14 cellular contexts compared by ENCODE assay signal in the genomic region with DNA sequence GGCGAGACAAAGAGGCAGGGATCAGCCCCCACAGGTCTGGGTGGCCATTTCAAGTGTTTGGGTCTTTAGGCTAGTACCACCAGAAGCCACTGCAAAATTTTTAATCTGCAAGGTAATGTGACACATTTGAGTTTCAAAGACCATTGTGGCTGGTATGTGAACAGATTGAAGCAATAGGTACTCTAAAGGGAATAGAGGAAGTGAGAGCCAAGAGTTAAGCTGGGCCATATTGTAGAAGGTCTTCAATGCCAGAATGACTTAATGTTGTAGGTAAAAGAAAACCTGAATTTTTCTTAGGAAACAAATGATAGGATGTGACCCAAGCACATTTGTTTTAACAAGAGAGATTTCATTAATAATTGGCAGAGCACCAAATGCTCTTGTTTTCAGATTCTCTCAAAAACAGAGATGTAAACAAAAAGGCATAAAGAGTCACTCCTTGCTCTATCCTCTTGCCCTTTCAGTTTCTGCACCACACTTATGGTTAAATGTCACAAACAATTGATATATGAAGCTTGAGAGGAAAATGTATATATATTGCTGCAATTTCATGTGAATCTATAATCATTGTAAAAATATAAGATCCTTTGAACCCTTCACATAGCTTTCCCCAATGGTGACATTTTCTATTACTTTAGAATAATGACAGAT.
A peak's percentile ranks its signal among the peaks of the same experiment; 100 is the strongest.
DNase-seq lines count a peak whose midpoint lies in the region; ATAC-seq and TF ChIP-seq lines count a peak whose summit lies in the region.
"Had no signal": no experiment of that assay in that cellular context is flagged by ENCODE, and none has a peak within 500 bp of the region (broad histone marks: within the 10 kb centered on the region; RNA-seq: fewer than 3 reads in every experiment).

No MANE protein-coding gene starts in this region.

- H3K4me3 ChIP-seq in upper lobe of left lung = no peak overlapping the region
- H3K4me3 ChIP-seq: coronary artery, pancreas had no signal

- ATAC-seq in GM18498 (IDR thresholded peaks at IDR 0.05; ENCODE audit: unreplicated experiment) = peak; percentile 89
- ATAC-seq in GM19372 (IDR thresholded peaks at IDR 0.05; ENCODE audit: low read depth, unreplicated experiment) = peak; percentile 56
- peak; percentile 83 for ATAC-seq in HG02852 (IDR thresholded peaks at IDR 0.05; ENCODE audit: unreplicated experiment)
- peak; percentile 71 for ATAC-seq in HG03469 (IDR thresholded peaks at IDR 0.05; ENCODE audit: unreplicated experiment)
- ATAC-seq in upper lobe of left lung (ENCODE audit: low FRiP score in 2 of 2) = no peak
- ATAC-seq: pancreas had no signal

- H3K27ac Mint-ChIP-seq in activated T-helper 2 cell treated with anti-CD3 and anti-CD28 coated beads, Interferon-gamma antibody, Interleukin-2, Interleukin-4, amounts not matched to agents 10 μg/mL and 5 μg/mL and 100 μg/mL, durations not matched to agents 14 hours and 24 hours and 36 hours = no peak overlapping the region
- H3K27ac Mint-ChIP-seq in activated CD4-positive, alpha-beta T cell treated with anti-CD3 and anti-CD28 coated beads, Interleukin-2, amount 10 ng/mL, durations not matched to agents 24 days and 14 days = no peak overlapping the region

- H3K4me1 ChIP-seq in upper lobe of left lung = no peaks in the 10 kb centered on the region
- H3K4me1 ChIP-seq: pancreas had no signal

- peaks cover 4% of the 10 kb centered on the region for H3K27me3 Mint-ChIP-seq in activated T-helper 2 cell treated with anti-CD3 and anti-CD28 coated beads, Interferon-gamma antibody, Interleukin-2, Interleukin-4, amounts not matched to agents 10 μg/mL and 5 μg/mL and 100 μg/mL, durations not matched to agents 14 hours and 24 hours and 36 hours (ENCODE audit: low read depth)
- H3K27me3 Mint-ChIP-seq in activated CD4-positive, alpha-beta T cell treated with anti-CD3 and anti-CD28 coated beads, Interleukin-2, amount 10 ng/mL, durations not matched to agents 24 days and 14 days = peaks cover 20% of the 10 kb centered on the region

- no peaks in the 10 kb centered on the region for H3K36me3 ChIP-seq in upper lobe of left lung
- H3K36me3 ChIP-seq: pancreas had no signal

- H3K9me3 ChIP-seq in upper lobe of left lung = no peaks in the 10 kb centered on the region
- H3K9me3 ChIP-seq: pancreas, SK-N-SH had no signal

- H3K27ac ChIP-seq in upper lobe of left lung = no peak overlapping the region
- H3K27ac ChIP-seq: coronary artery, pancreas had no signal

- H3K4me1 Mint-ChIP-seq in activated T-helper 2 cell treated with anti-CD3 and anti-CD28 coated beads, Interferon-gamma antibody, Interleukin-2, Interleukin-4, amounts not matched to agents 10 μg/mL and 5 μg/mL and 100 μg/mL, durations not matched to agents 14 hours and 24 hours and 36 hours (ENCODE audit: low read depth) = no peaks in the 10 kb centered on the region
- H3K4me1 Mint-ChIP-seq in activated CD4-positive, alpha-beta T cell treated with anti-CD3 and anti-CD28 coated beads, Interleukin-2, amount 10 ng/mL, durations not matched to agents 24 days and 14 days = no peaks in the 10 kb centered on the region

- 94 to 100% methylated on average over 1 of the region's 1 CpG for WGBS in upper lobe of left lung, 2 donors

- no peak for DNase-seq in activated T-helper 2 cell treated with anti-CD3 and anti-CD28 coated beads, Interferon-gamma antibody, Interleukin-2, Interleukin-4, amounts not matched to agents 10 μg/mL and 5 μg/mL and 100 μg/mL, durations not matched to agents 14 hours and 24 hours and 36 hours (ENCODE audit: low spot score)
- DNase-seq in upper lobe of left lung (no peak), T-helper 1 cell (no peak)
- DNase-seq in activated CD4-positive, alpha-beta T cell treated with anti-CD3 and anti-CD28 coated beads, Interleukin-2, amount 10 ng/mL, durations not matched to agents 24 days and 14 days = no peak
- DNase-seq: activated T-cell treated with anti-CD3 and anti-CD28 coated beads, Interleukin-2, amount 50 U/mL, for 1 hour; amniotic stem cell; pancreas; SK-N-SH; stimulated activated CD4-positive, alpha-beta T cell treated with anti-CD3 and anti-CD28 coated beads, Interleukin-15, amount 100 ng/mL, for 24 hours had no signal

- no peaks in the 10 kb centered on the region for H3K27me3 ChIP-seq in upper lobe of left lung
- H3K27me3 ChIP-seq: pancreas had no signal

- no peak for TF ChIP-seq CTCF in upper lobe of left lung (IDR thresholded peaks at IDR 0.05)

- TF ChIP-seq EP300 in upper lobe of left lung (IDR thresholded peaks at IDR 0.05) = no peak

- H3K36me3 Mint-ChIP-seq in activated T-helper 2 cell treated with anti-CD3 and anti-CD28 coated beads, Interferon-gamma antibody, Interleukin-2, Interleukin-4, amounts not matched to agents 10 μg/mL and 5 μg/mL and 100 μg/mL, durations not matched to agents 14 hours and 24 hours and 36 hours (ENCODE audit: low read depth) = no peaks in the 10 kb centered on the region
- H3K36me3 Mint-ChIP-seq in activated CD4-positive, alpha-beta T cell treated with anti-CD3 and anti-CD28 coated beads, Interleukin-2, amount 10 ng/mL, durations not matched to agents 24 days and 14 days (ENCODE audit: low read depth) = no peaks in the 10 kb centered on the region

- intact Hi-C loops in activated T-helper 2 cell treated with anti-CD3 and anti-CD28 coated beads, Interferon-gamma antibody, Interleukin-2, Interleukin-4, amounts not matched to agents 10 μg/mL and 5 μg/mL and 100 μg/mL, durations not matched to agents 14 hours and 24 hours and 36 hours (cut with micrococcal nuclease) = no loop called here
- intact Hi-C loops in activated CD4-positive, alpha-beta T cell treated with anti-CD3 and anti-CD28 coated beads, Interleukin-2, amount 10 ng/mL, durations not matched to agents 24 days and 14 days (cut with micrococcal nuclease) = no loop called here

- no peak for TF ChIP-seq POLR2A in upper lobe of left lung (IDR thresholded peaks at IDR 0.05)

- no peak overlapping the region for H3K4me3 Mint-ChIP-seq in activated T-helper 2 cell treated with anti-CD3 and anti-CD28 coated beads, Interferon-gamma antibody, Interleukin-2, Interleukin-4, amounts not matched to agents 10 μg/mL and 5 μg/mL and 100 μg/mL, durations not matched to agents 14 hours and 24 hours and 36 hours (ENCODE audit: low read depth)
- H3K4me3 Mint-ChIP-seq in activated CD4-positive, alpha-beta T cell treated with anti-CD3 and anti-CD28 coated beads, Interleukin-2, amount 10 ng/mL, durations not matched to agents 24 days and 14 days = no peak overlapping the region

- no peaks in the 10 kb centered on the region for H3K9me3 Mint-ChIP-seq in activated T-helper 2 cell treated with anti-CD3 and anti-CD28 coated beads, Interferon-gamma antibody, Interleukin-2, Interleukin-4, amounts not matched to agents 10 μg/mL and 5 μg/mL and 100 μg/mL, durations not matched to agents 14 hours and 24 hours and 36 hours
- no peaks in the 10 kb centered on the region for H3K9me3 Mint-ChIP-seq in activated CD4-positive, alpha-beta T cell treated with anti-CD3 and anti-CD28 coated beads, Interleukin-2, amount 10 ng/mL, durations not matched to agents 24 days and 14 days

Comparison
In these comparisons a context has a peak if more than half of its experiments do, and no peak if none do; other contexts are left out.
1. ATAC-seq: peak in GM18498 (single experiment), GM19372 (single experiment), HG02852 (single experiment) and HG03469 (single experiment); none in upper lobe of left lung (0 of 2).